ENCODE assay signal across 32 cellular contexts in genomic region chr20:44235702-44236101, GRCh38. TPM values are rescaled to one million over a fixed set of nuclear protein-coding genes. Genes with fewer than 3 reads are reported as not detected.
"Had no signal": no experiment of that assay in that cellular context is flagged by ENCODE, and none has a peak within 500 bp of the region (broad histone marks: within the 10 kb centered on the region; RNA-seq: fewer than 3 reads in every experiment).

No MANE protein-coding gene starts in this region.

- H3K4me1 Mint-ChIP-seq: activated B cell treated with CpG ODN at 0.5 μM for 24 hours; activated T-helper 17 cell treated with anti-CD3 and anti-CD28 coated beads, Interleukin-2, amount 50 U/mL, for 72 hours had no signal

- H3K36me3 Mint-ChIP-seq: activated CD4-positive, alpha-beta memory T cell treated with anti-CD3 and anti-CD28 coated beads for 36 hours; activated naive CD4-positive, alpha-beta T cell treated with anti-CD3 and anti-CD28 coated beads, Interleukin-2, amount 10 ng/mL, durations not matched to agents 7 days and 5 days had no signal

- H3K9me3 Mint-ChIP-seq: activated CD4-positive, alpha-beta memory T cell treated with anti-CD3 and anti-CD28 coated beads for 36 hours; activated CD4-positive, alpha-beta T cell treated with anti-CD3 and anti-CD28 coated beads, Interleukin-2, amount 10 ng/mL, durations not matched to agents 24 days and 14 days; activated CD8-positive, alpha-beta T cell treated with anti-CD3 and anti-CD28 coated beads for 36 hours; activated naive CD4-positive, alpha-beta T cell treated with anti-CD3 and anti-CD28 coated beads, Interleukin-2, amount 10 ng/mL, durations not matched to agents 7 days and 5 days; activated naive CD4-positive, alpha-beta T cell treated with anti-CD3 and anti-CD28 coated beads, Interleukin-2, amount 50 U/mL, for 24 hours; activated T-cell treated with anti-CD3 and anti-CD28 coated beads, Interleukin-2, amount 50 U/mL, for 4 hours; activated T-cell treated with anti-CD3 and anti-CD28 coated beads, Interleukin-2, amount 50 U/mL, for 72 hours; activated T-helper 1 cell treated with anti-CD3 and anti-CD28 coated beads, Interleukin-12 subunit alpha, Interleukin-12 subunit beta, Interleukin-2, Interleukin-4 antibody, amounts not matched to agents 30 ng/mL and 10 ng/mL and 1 ng/mL, durations not matched to agents 14 hours and 24 hours and 36 hours; activated T-helper 17 cell treated with anti-CD3 and anti-CD28 coated beads, Interleukin-2, amount 50 U/mL, for 72 hours; T-helper 2 cell treated with Interferon-gamma antibody and Interleukin-4, amounts not matched to agents 5 μg/mL and 100 μg/mL, for 36 hours had no signal

- ATAC-seq: activated CD8-positive, alpha-beta T cell treated with anti-CD3 and anti-CD28 coated beads for 36 hours; activated T-cell treated with anti-CD3 and anti-CD28 coated beads, Interleukin-2, amount 50 U/mL, for 4 hours; activated T-cell treated with anti-CD3 and anti-CD28 coated beads, Interleukin-2, amount 50 U/mL, for 72 hours; activated T-helper 17 cell treated with anti-CD3 and anti-CD28 coated beads, Interleukin-2, amount 50 U/mL, for 72 hours; body of pancreas had no signal

- H3K27ac Mint-ChIP-seq: activated B cell treated with CpG ODN at 0.5 μM for 24 hours; activated CD4-positive, alpha-beta memory T cell treated with anti-CD3 and anti-CD28 coated beads for 36 hours; activated CD4-positive, alpha-beta T cell treated with anti-CD3 and anti-CD28 coated beads, Interleukin-2, amount 10 ng/mL, durations not matched to agents 24 days and 14 days; activated naive CD4-positive, alpha-beta T cell treated with anti-CD3 and anti-CD28 coated beads, Interleukin-2, amount 10 ng/mL, durations not matched to agents 7 days and 5 days; activated naive CD4-positive, alpha-beta T cell treated with anti-CD3 and anti-CD28 coated beads, Interleukin-2, amount 50 U/mL, for 24 hours; activated naive CD8-positive, alpha-beta T cell; activated T-helper 1 cell treated with anti-CD3 and anti-CD28 coated beads, Interleukin-12 subunit alpha, Interleukin-12 subunit beta, Interleukin-2, Interleukin-4 antibody, amounts not matched to agents 30 ng/mL and 10 ng/mL and 1 ng/mL, durations not matched to agents 14 hours and 24 hours and 36 hours; activated T-helper 17 cell treated with anti-CD3 and anti-CD28 coated beads, Interleukin-2, amount 50 U/mL, for 72 hours; T-helper 2 cell treated with Interferon-gamma antibody and Interleukin-4, amounts not matched to agents 5 μg/mL and 100 μg/mL, for 36 hours had no signal

- H3K27me3 Mint-ChIP-seq: activated CD4-positive, alpha-beta memory T cell treated with anti-CD3 and anti-CD28 coated beads for 36 hours; activated CD4-positive, alpha-beta T cell treated with anti-CD3 and anti-CD28 coated beads, Interleukin-2, amount 10 ng/mL, durations not matched to agents 24 days and 14 days; activated CD8-positive, alpha-beta T cell treated with anti-CD3 and anti-CD28 coated beads for 36 hours; activated naive CD4-positive, alpha-beta T cell treated with anti-CD3 and anti-CD28 coated beads, Interleukin-2, amount 50 U/mL, for 24 hours; activated naive CD8-positive, alpha-beta T cell; activated T-helper 17 cell treated with anti-CD3 and anti-CD28 coated beads, Interleukin-2, amount 50 U/mL, for 72 hours had no signal

- H3K4me3 Mint-ChIP-seq: activated B cell treated with CpG ODN at 0.5 μM for 24 hours; activated CD4-positive, alpha-beta memory T cell treated with anti-CD3 and anti-CD28 coated beads for 36 hours; activated CD4-positive, alpha-beta T cell treated with anti-CD3 and anti-CD28 coated beads, Interleukin-2, amount 10 ng/mL, durations not matched to agents 24 days and 14 days; activated CD8-positive, alpha-beta T cell treated with anti-CD3 and anti-CD28 coated beads for 36 hours; activated naive CD4-positive, alpha-beta T cell treated with anti-CD3 and anti-CD28 coated beads, Interleukin-2, amount 10 ng/mL, durations not matched to agents 7 days and 5 days; activated naive CD4-positive, alpha-beta T cell treated with anti-CD3 and anti-CD28 coated beads, Interleukin-2, amount 50 U/mL, for 24 hours; activated naive CD8-positive, alpha-beta T cell; activated T-cell treated with anti-CD3 and anti-CD28 coated beads, Interleukin-2, amount 50 U/mL, for 4 hours; activated T-helper 1 cell treated with anti-CD3 and anti-CD28 coated beads, Interleukin-12 subunit alpha, Interleukin-12 subunit beta, Interleukin-2, Interleukin-4 antibody, amounts not matched to agents 30 ng/mL and 10 ng/mL and 1 ng/mL, durations not matched to agents 14 hours and 24 hours and 36 hours; activated T-helper 17 cell treated with anti-CD3 and anti-CD28 coated beads, Interleukin-2, amount 50 U/mL, for 72 hours; T-helper 2 cell treated with Interferon-gamma antibody and Interleukin-4, amounts not matched to agents 5 μg/mL and 100 μg/mL, for 36 hours had no signal

- DNase-seq: activated B cell treated with CpG ODN at 0.5 μM for 24 hours; activated CD4-positive, alpha-beta memory T cell treated with anti-CD3 and anti-CD28 coated beads for 36 hours; activated CD4-positive, alpha-beta T cell treated with anti-CD3 and anti-CD28 coated beads for 4 hours; activated CD4-positive, alpha-beta T cell treated with anti-CD3 and anti-CD28 coated beads, Interleukin-2, amount 10 ng/mL, durations not matched to agents 24 days and 14 days; activated CD4-positive, alpha-beta T cell treated with anti-CD3 and anti-CD28 coated beads, Interleukin-2, amount 50 U/mL, for 1 hour; activated CD4-positive, alpha-beta T cell treated with anti-CD3 and anti-CD28 coated beads, Interleukin-2, amount 50 U/mL, for 4 hours; activated CD4-positive, CD25-positive, alpha-beta regulatory T cell treated with anti-CD3 and anti-CD28 coated beads, Interleukin-2, amount 50 U/mL, for 72 hours; activated CD8-positive, alpha-beta memory T cell treated with anti-CD3 and anti-CD28 coated beads, Interleukin-2, amount 50 U/mL, for 4 hours; activated CD8-positive, alpha-beta T cell treated with anti-CD3 and anti-CD28 coated beads for 36 hours; activated effector memory CD4-positive, alpha-beta T cell treated with anti-CD3 and anti-CD28 coated beads, Interleukin-2, amount 50 U/mL, for 16 hours; activated gamma-delta T cell treated with Interleukin-2 at 50 U/mL for 16 hours; activated naive CD4-positive, alpha-beta T cell treated with anti-CD3 and anti-CD28 coated beads, Interleukin-2, amount 10 ng/mL, durations not matched to agents 7 days and 5 days; activated naive CD4-positive, alpha-beta T cell treated with Interleukin-2 at 50 U/mL for 16 hours; activated T-cell treated with anti-CD3 and anti-CD28 coated beads for 4 hours; activated T-cell treated with anti-CD3 and anti-CD28 coated beads, Interleukin-2, amount 50 U/mL, for 1 hour; activated T-cell treated with anti-CD3 and anti-CD28 coated beads, Interleukin-2, amount 50 U/mL, for 4 hours; activated T-cell treated with anti-CD3 and anti-CD28 coated beads, Interleukin-2, amount 50 U/mL, for 72 hours; adrenal gland; amniotic stem cell; aorta; body of pancreas; brain microvascular endothelial cell; central memory CD4-positive, alpha-beta T cell; T-helper 2 cell; T-helper 9 cell had no signal

RNA-seq across cellular contexts. Expression of gene GDAP1L1, which starts 11.4 kb away (rescaled TPM):
- total RNA-seq: activated B cell treated with CpG ODN at 0.5 μM for 24 hours; activated CD4-positive, alpha-beta memory T cell treated with anti-CD3 and anti-CD28 coated beads for 36 hours; activated CD4-positive, alpha-beta T cell treated with anti-CD3 and anti-CD28 coated beads, Interleukin-2, amount 10 ng/mL, durations not matched to agents 24 days and 14 days; activated CD8-positive, alpha-beta memory T cell treated with anti-CD3 and anti-CD28 coated beads for 36 hours; activated T-cell treated with anti-CD3 and anti-CD28 coated beads, Interleukin-2, amount 50 U/mL, for 4 hours; activated T-helper 17 cell treated with anti-CD3 and anti-CD28 coated beads, Interleukin-2, amount 50 U/mL, for 72 hours; aorta; body of pancreas; breast epithelium had no signal
- polyA plus RNA-seq: aorta had no signal

RNA-seq across cellular contexts. Expression of gene JPH2, which starts 48.7 kb away (rescaled TPM):
- total RNA-seq: activated B cell treated with CpG ODN at 0.5 μM for 24 hours; activated CD4-positive, alpha-beta memory T cell treated with anti-CD3 and anti-CD28 coated beads for 36 hours; activated CD8-positive, alpha-beta memory T cell treated with anti-CD3 and anti-CD28 coated beads for 36 hours; activated T-cell treated with anti-CD3 and anti-CD28 coated beads, Interleukin-2, amount 50 U/mL, for 4 hours; activated T-helper 1 cell treated with anti-CD3 and anti-CD28 coated beads, Interleukin-12 subunit alpha, Interleukin-12 subunit beta, Interleukin-2, Interleukin-4 antibody, amounts not matched to agents 30 ng/mL and 10 ng/mL and 1 ng/mL, durations not matched to agents 14 hours and 24 hours and 36 hours had no signal
